In the genomic region with DNA sequence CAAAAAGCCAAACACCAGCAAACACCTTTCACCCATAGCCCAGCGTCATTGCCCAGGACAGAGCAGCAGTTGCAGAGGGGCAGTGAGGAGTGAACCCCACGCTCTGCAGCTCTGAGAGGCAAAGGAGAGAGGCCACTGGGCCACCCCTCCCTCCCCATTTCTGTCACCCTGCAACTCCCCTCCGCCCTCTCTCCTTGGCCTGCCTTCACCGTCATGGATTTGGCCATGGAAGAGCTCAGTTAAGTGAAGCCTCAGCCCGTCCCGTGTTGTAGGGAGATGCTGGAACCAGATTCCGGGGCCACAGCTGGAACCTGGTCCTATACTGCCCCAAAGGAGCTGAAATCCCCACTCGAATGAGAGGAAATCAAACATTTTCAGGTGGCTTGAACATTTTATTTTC, we compare ENCODE assay signal across 22 cellular contexts. TPM values are rescaled to one million over a fixed set of nuclear protein-coding genes. Genes with fewer than 3 reads are reported as not detected.
DNase-seq lines count a peak whose midpoint lies in the region; ATAC-seq, FAIRE-seq and TF ChIP-seq lines count a peak whose summit lies in the region.
"Had no signal": no experiment of that assay in that cellular context is flagged by ENCODE, and none has a peak within 500 bp of the region (broad histone marks: within the 10 kb centered on the region; RNA-seq: fewer than 3 reads in every experiment).

No MANE protein-coding gene starts in this region.

- TF ChIP-seq POLR2A in heart left ventricle (IDR thresholded peaks at IDR 0.05): no peak

- H3K4me3 ChIP-seq in heart left ventricle: no peak overlapping the region
- H3K4me3 ChIP-seq in SJCRH30: no peak overlapping the region
- no peak overlapping the region for H3K4me3 ChIP-seq in right cardiac atrium (ENCODE audit: low read length)
- H3K4me3 ChIP-seq in subcutaneous abdominal adipose tissue (ENCODE audit: low read depth in 1 of 5, low read length in 5 of 5): no peak overlapping the region
- H3K4me3 ChIP-seq in kidney (ENCODE audit: low read length in 2 of 2): no peak overlapping the region
- H3K4me3 ChIP-seq: Peyer's patch had no signal

- no peak overlapping the region for H3K9ac ChIP-seq in subcutaneous abdominal adipose tissue (ENCODE audit: low read length in 5 of 5)
- no peak overlapping the region for H3K9ac ChIP-seq in kidney (ENCODE audit: low read length in 2 of 2)

- H3K27me3 ChIP-seq in heart left ventricle (no peaks in the 10 kb centered on the region), SJCRH30 (no peaks in the 10 kb centered on the region), right cardiac atrium (ENCODE audit: control insufficient read depth, insufficient read depth) (no peaks in the 10 kb centered on the region), subcutaneous abdominal adipose tissue (ENCODE audit: control insufficient read depth in 5 of 5, insufficient read depth in 4 of 5, low read length in 5 of 5) (no peaks in the 10 kb centered on the region)
- H3K27me3 ChIP-seq: Peyer's patch had no signal

- no peak for FAIRE-seq in kidney (lab: Jason Lieb, UNC)
- FAIRE-seq: A204.1, D721Med, H1 had no signal

- WGBS in heart left ventricle, 4 donors: 68 to 83% (median 76%) methylated on average over 8 of the region's 8 CpGs
- 69% methylated on average over 8 of the region's 8 CpGs for WGBS in right cardiac atrium

- DNase-seq in heart left ventricle: no peak
- no peak for DNase-seq in left ventricle myocardium superior
- DNase-seq in SJCRH30: no peak
- no peak for DNase-seq in right cardiac atrium
- no peak for DNase-seq in glomerular visceral epithelial cell (ENCODE audit: extremely low spot score)
- DNase-seq in kidney: no peak
- no peak for DNase-seq in retina
- DNase-seq: EL, GF-D8, NCI-H1694, NCI-H2081, NCI-H2171, NCI-H524 treated with DMSO at 0.1 percent for 48 hours, Peyer's patch had no signal

- H3K36me3 ChIP-seq in heart left ventricle: peaks cover 0 to 18% (median 7%) of the 10 kb centered on the region in 9 donors
- H3K36me3 ChIP-seq in SJCRH30: peaks cover 19% of the 10 kb centered on the region
- peaks cover 3 to 17% (median 5%) of the 10 kb centered on the region in 5 donors for H3K36me3 ChIP-seq in subcutaneous abdominal adipose tissue (ENCODE audit: control insufficient read depth in 5 of 5, insufficient read depth in 5 of 5, low read length in 5 of 5)
- no peaks in the 10 kb centered on the region for H3K36me3 ChIP-seq in kidney (ENCODE audit: control insufficient read depth in 1 of 2, insufficient read depth in 2 of 2, low read length in 2 of 2)
- H3K36me3 ChIP-seq: Peyer's patch had no signal

- intact Hi-C loops in heart left ventricle (cut with DNase I) (no loop called here), left ventricle myocardium superior (cut with micrococcal nuclease) (no loop called here), right cardiac atrium (cut with DNase I) (no loop called here), kidney (cut with DNase I) (no loop called here)

- H3K9me3 ChIP-seq in heart left ventricle (no peaks in the 10 kb centered on the region), SJCRH30 (replicated peaks) (0 out of 2 replicates have a peak, but pooled peaks cover 3% of the 10 kb centered on the region), right cardiac atrium (ENCODE audit: control insufficient read depth, low read length) (no peaks in the 10 kb centered on the region), subcutaneous abdominal adipose tissue (ENCODE audit: control insufficient read depth in 5 of 5, low read length in 5 of 5) (no peaks in the 10 kb centered on the region), kidney (ENCODE audit: control insufficient read depth in 1 of 2, low read length in 2 of 2) (no peaks in the 10 kb centered on the region)
- H3K9me3 ChIP-seq: Peyer's patch had no signal

- peak overlapping the region; percentile 35 to 96 (median 87) for H3K27ac ChIP-seq in heart left ventricle
- peak overlapping the region; percentile 39; the same call in 1 of the 2 replicates for H3K27ac ChIP-seq in SJCRH30
- peak overlapping the region; percentile 28 for H3K27ac ChIP-seq in right cardiac atrium (ENCODE audit: low read length)
- H3K27ac ChIP-seq in subcutaneous abdominal adipose tissue (ENCODE audit: low read depth, low read length): peak overlapping the region; percentile 79
- H3K27ac ChIP-seq in kidney (ENCODE audit: low read depth in 2 of 2, low read length in 2 of 2): no peak overlapping the region
- H3K27ac ChIP-seq: C4-2B, Peyer's patch had no signal

- H3K4me1 ChIP-seq in heart left ventricle (peaks cover 14 to 94% (median 70%) of the 10 kb centered on the region in 12 donors), SJCRH30 (peaks cover 24% of the 10 kb centered on the region), right cardiac atrium (ENCODE audit: control insufficient read depth, insufficient read depth, low read length) (peaks cover 40% of the 10 kb centered on the region), subcutaneous abdominal adipose tissue (ENCODE audit: control insufficient read depth in 5 of 5, insufficient read depth in 5 of 5, low read length in 5 of 5) (peaks cover 17 to 70% (median 58%) of the 10 kb centered on the region in 5 donors), kidney (ENCODE audit: control insufficient read depth in 1 of 2, insufficient read depth in 1 of 2, low read depth in 1 of 2, low read length in 2 of 2) (peaks cover 6 to 12% of the 10 kb centered on the region in 2 donors)
- H3K4me1 ChIP-seq: Peyer's patch had no signal

- ATAC-seq in heart left ventricle (no peak), left ventricle myocardium superior (no peak), right cardiac atrium (no peak)

- TF ChIP-seq CTCF in heart left ventricle (IDR thresholded peaks at IDR 0.05) (no peak), kidney (IDR thresholded peaks at IDR 0.05; ENCODE audit: borderline replicate concordance, extremely low read depth, insufficient read depth) (no peak)

RNA-seq across cellular contexts. Expression of a gene that starts 21.9 kb away (rescaled TPM):
- 100 to 1,000 TPM; 227 to 413 (median 254) TPM for total RNA-seq in heart left ventricle
- polyA plus RNA-seq in heart left ventricle: 100 to 1,000 TPM; 112 to 245 TPM
- 405 TPM for total RNA-seq in left ventricle myocardium superior
- total RNA-seq in SJCRH30 (2014; rRNA removed; shearing (Covaris generic)): 57.8 and 63.6 TPM in 2 replicates
- 100 to 1,000 TPM; 244 to 374 (median 303) TPM for total RNA-seq in right cardiac atrium
- 184 TPM for polyA plus RNA-seq in right cardiac atrium
- total RNA-seq in kidney: 106 TPM
- polyA plus RNA-seq in kidney (ENCODE audit: insufficient read depth, low read depth, low replicate concordance): 30.9 TPM
- total RNA-seq: OCI-LY7 had no signal
- polyA plus RNA-seq: IgD-negative memory B cell had no signal

RNA-seq across cellular contexts. Expression of a gene that starts 40.7 kb away (rescaled TPM):
- total RNA-seq in heart left ventricle: not detected
- not detected for polyA plus RNA-seq in heart left ventricle
- 0.59 TPM for total RNA-seq in left ventricle myocardium superior
- 0.08 TPM in 1 of 2 replicates, not detected in the other for total RNA-seq in SJCRH30 (2014; rRNA removed; shearing (Covaris generic))
- total RNA-seq in right cardiac atrium: under 1 TPM in 2 of 4 donors, not detected in 2; 0.17 to 0.35 TPM
- polyA plus RNA-seq in right cardiac atrium: 0.09 TPM
- total RNA-seq in kidney: 3.5 TPM
- 0.73 TPM for polyA plus RNA-seq in kidney (ENCODE audit: insufficient read depth, low read depth, low replicate concordance)
- total RNA-seq: H1, M059J, OCI-LY7, Peyer's patch had no signal

Comparison
In these comparisons a context has a peak if more than half of its experiments do, and no peak if none do; other contexts are left out.
1. H3K27ac ChIP-seq: peak in heart left ventricle (12 of 12), SJCRH30 (single experiment), right cardiac atrium (single experiment) and subcutaneous abdominal adipose tissue (single experiment); none in kidney (0 of 2).